In the genomic region with DNA sequence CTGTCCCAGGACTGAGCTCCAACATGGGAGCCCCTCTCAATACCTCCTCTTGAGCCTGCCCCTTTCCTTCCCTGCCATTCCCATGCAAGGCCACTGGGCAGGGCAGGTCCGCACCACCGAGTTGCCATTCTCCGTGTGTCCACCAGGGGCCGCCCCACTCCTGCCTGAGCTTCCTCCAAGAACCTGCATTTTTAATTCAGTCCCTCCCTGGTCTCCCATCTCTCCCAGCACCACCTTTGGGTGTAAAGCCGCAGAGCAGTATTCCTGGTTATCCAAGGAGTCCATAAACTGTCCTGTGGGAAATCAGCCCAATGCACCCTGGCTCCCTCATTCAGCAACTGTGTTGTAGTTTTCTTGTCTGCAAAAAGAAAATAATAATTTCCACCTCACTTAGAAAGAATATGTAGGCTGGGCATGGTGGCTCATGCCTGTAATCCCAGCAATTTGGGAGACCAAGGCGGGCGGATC, we compare ENCODE assay signal across 1 cellular context.
TF ChIP-seq lines count a peak whose summit lies in the region.

No MANE protein-coding gene starts in this region.

TF ChIP-seq in GM23338, 12 proteins besides CTCF, POLR2A, EP300 and RAD21 (continued from another document):
- TF ChIP-seq REST (IDR thresholded peaks at IDR 0.05; ENCODE audit: unreplicated experiment) (no peak), ZNF114 (CRISPR knock-in tag; IDR thresholded peaks at IDR 0.05) (no peak)
TF ChIP-seq in GM23338: peak in this region for 0.
